ENCODE assay signal across 14 cellular contexts in the genomic region with DNA sequence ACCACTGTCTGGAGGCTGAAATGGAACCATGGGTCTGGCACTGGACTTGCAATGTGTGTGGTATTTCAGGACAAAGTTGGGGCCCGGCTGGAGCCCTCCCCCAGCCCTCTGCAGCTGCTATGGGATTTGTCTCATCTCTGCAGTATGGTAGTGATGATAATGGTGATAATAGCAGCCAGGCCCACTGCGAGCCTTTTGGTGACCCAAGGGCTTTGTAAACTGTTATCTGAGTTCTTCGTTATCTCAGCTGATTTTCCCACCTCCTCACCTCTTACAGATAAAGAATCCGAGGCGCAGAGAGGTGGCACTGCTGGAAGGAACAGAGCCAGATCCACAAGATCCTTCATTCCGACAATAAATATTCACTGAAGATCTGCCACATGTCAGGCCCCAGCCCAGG. TPM values are rescaled to one million over a fixed set of nuclear protein-coding genes. Genes with fewer than 3 reads are reported as not detected.
"Had no signal": no experiment of that assay in that cellular context is flagged by ENCODE, and none has a peak within 500 bp of the region (broad histone marks: within the 10 kb centered on the region; RNA-seq: fewer than 3 reads in every experiment).

No MANE protein-coding gene starts in this region.

- H3K27me3 ChIP-seq: MG63 had no signal

- H3K4me3 ChIP-seq: MG63 had no signal

- H3K9me3 ChIP-seq: MG63 had no signal

- DNase-seq: IMR-90, Karpas-422, KG1, MG63, NCI-H1436, NCI-H187, NCI-H2029, NCI-H2171 treated with DMSO at 0.1 percent for 48 hours, NCI-H345, NCI-H446 treated with DMSO at 0.1 percent for 48 hours, NCI-H510A treated with DMSO at 0.1 percent for 48 hours, NCI-H526, RPMI8226 had no signal

- H3K36me3 ChIP-seq: MG63 had no signal

- ATAC-seq: HepG2 had no signal

RNA-seq across cellular contexts. Expression of a gene that starts 11.7 kb away (rescaled TPM):
- total RNA-seq: HepG2, IMR-90 had no signal
